8 cellular contexts compared by ENCODE assay signal in the genomic region with DNA sequence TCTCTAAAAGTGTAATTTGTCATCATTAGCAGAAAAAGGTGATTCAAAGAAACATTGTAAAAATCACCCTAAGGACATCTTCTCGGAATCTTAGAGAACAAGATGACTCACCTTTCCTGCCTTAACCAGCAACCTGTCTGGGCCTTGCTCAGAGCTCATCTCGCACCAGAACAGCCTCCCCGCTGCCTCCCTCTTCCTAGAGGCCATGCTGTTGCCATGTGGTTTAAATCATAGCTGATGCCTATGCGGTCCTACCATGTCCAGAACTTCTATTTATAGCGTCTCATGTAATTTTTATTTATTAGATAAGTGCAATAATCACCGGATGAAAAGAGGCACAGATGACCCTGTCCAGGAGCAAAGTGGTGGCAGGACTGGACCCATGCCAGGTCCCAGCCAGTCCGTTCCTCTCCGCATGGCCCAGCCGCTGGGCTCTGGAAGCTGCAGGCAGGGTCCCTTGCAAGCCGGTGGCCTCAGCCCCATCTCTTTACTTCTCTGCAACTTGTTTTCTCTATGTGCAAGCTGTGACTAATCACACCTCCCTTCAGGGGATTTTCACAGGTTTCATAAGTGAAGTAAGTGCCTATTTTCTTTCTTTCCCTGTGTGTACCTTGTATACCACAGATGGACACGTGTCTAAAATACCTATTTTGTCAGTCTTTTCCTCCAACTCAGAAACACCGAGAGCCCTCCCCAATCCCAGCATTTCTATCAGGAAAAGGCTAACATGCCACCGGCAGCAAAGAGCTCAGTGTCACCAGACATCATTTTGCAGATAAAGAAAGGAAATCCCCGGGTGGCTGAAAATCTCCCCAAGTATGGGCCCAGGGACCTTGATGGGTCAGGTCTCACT. TPM values are rescaled to one million over a fixed set of nuclear protein-coding genes. Genes with fewer than 3 reads are reported as not detected.
DNase-seq lines count a peak whose midpoint lies in the region; ATAC-seq and TF ChIP-seq lines count a peak whose summit lies in the region.

No MANE protein-coding gene starts in this region.

- peaks cover 3% of the 10 kb centered on the region for H3K9me3 Mint-ChIP-seq in activated CD4-positive, alpha-beta T cell treated with anti-CD3 and anti-CD28 coated beads, Interleukin-2, amount 10 ng/mL, durations not matched to agents 7 days and 5 days

- peaks cover 75% of the 10 kb centered on the region for H3K4me1 Mint-ChIP-seq in activated CD4-positive, alpha-beta T cell treated with anti-CD3 and anti-CD28 coated beads, Interleukin-2, amount 10 ng/mL, durations not matched to agents 7 days and 5 days

- peaks cover 0 to 13% (median 0%) of the 10 kb centered on the region in 45 donors for H3K27me3 ChIP-seq in dorsolateral prefrontal cortex

- intact Hi-C loops in dorsolateral prefrontal cortex (cut with DNase I): no loop called here

- no peaks in the 10 kb centered on the region for H3K27me3 Mint-ChIP-seq in activated CD4-positive, alpha-beta T cell treated with anti-CD3 and anti-CD28 coated beads, Interleukin-2, amount 10 ng/mL, durations not matched to agents 7 days and 5 days

- no peak for TF ChIP-seq CTCF in dorsolateral prefrontal cortex (IDR thresholded peaks at IDR 0.05 in 54 of 56, conservative IDR thresholded peaks at IDR 0.05 in 2 of 56; ENCODE audit: low read depth in 1 of 56, partially characterized antibody in 56 of 56)

- H3K36me3 Mint-ChIP-seq in activated CD4-positive, alpha-beta T cell treated with anti-CD3 and anti-CD28 coated beads, Interleukin-2, amount 10 ng/mL, durations not matched to agents 7 days and 5 days (ENCODE audit: low read depth): peaks cover 6% of the 10 kb centered on the region

- ATAC-seq in GM19025 (IDR thresholded peaks at IDR 0.05; ENCODE audit: low read depth, unreplicated experiment) (peak; percentile 90), HG03045 (IDR thresholded peaks at IDR 0.05; ENCODE audit: unreplicated experiment) (peak; percentile 87)

- H3K4me3 Mint-ChIP-seq in activated CD4-positive, alpha-beta T cell treated with anti-CD3 and anti-CD28 coated beads, Interleukin-2, amount 10 ng/mL, durations not matched to agents 7 days and 5 days: peak overlapping the region; percentile 12

- H3K4me3 ChIP-seq in dorsolateral prefrontal cortex: no peak overlapping the region

- CTCF ChIA-PET in activated CD4-positive, alpha-beta T cell treated with anti-CD3 and anti-CD28 coated beads, Interleukin-2, amount 10 ng/mL, durations not matched to agents 7 days and 5 days (lab: Charles Lee): interaction anchor here (0.6 to 1.7 kb wide), 8 partner anchors 11 to 223 kb away, joined by 3 to 5 read pairs (median 3); no protein-coding TSS in a partner anchor

- peak; percentile 61 for DNase-seq in activated CD4-positive, alpha-beta T cell treated with anti-CD3 and anti-CD28 coated beads, Interleukin-2, amount 10 ng/mL, durations not matched to agents 7 days and 5 days
- DNase-seq in glomerular visceral epithelial cell (ENCODE audit: extremely low spot score): peak; percentile 50
- DNase-seq in dorsolateral prefrontal cortex: no peak
- DNase-seq in NCI-H1436 (lab: John Stamatoyannopoulos, UW): no peak
- DNase-seq in KG1 (lab: John Stamatoyannopoulos, UW): no peak
- no peak for DNase-seq in midbrain (lab: John Stamatoyannopoulos, UW)

- H3K27ac Mint-ChIP-seq in activated CD4-positive, alpha-beta T cell treated with anti-CD3 and anti-CD28 coated beads, Interleukin-2, amount 10 ng/mL, durations not matched to agents 7 days and 5 days: peak overlapping the region; percentile 92

- H3K27ac ChIP-seq in dorsolateral prefrontal cortex: no peak overlapping the region

- POLR2A ChIA-PET in activated CD4-positive, alpha-beta T cell treated with anti-CD3 and anti-CD28 coated beads, Interleukin-2, amount 10 ng/mL, durations not matched to agents 7 days and 5 days (lab: Charles Lee): interaction anchor here (0.7 to 2.1 kb wide), 3 partner anchors 27 to 91 kb away, joined by 3 to 10 read pairs (median 6); partner anchors contain the start of gene KLF6

RNA-seq across cellular contexts. Expression of gene KLF6, which starts 27.1 kb away (rescaled TPM):
- 100 to 1,000 TPM; 155 to 167 TPM for total RNA-seq in activated CD4-positive, alpha-beta T cell treated with anti-CD3 and anti-CD28 coated beads, Interleukin-2, amount 10 ng/mL, durations not matched to agents 7 days and 5 days
- 100 to 1,000 TPM in 1 of 120 experiments, 10 to 100 TPM in 119; 22.3 to 102 (median 41.8) TPM for total RNA-seq in dorsolateral prefrontal cortex

Comparison
In these comparisons a context has a peak if more than half of its experiments do, and no peak if none do; other contexts are left out.
1. DNase-seq: peak in activated CD4-positive, alpha-beta T cell treated with anti-CD3 and anti-CD28 coated beads, Interleukin-2, amount 10 ng/mL, durations not matched to agents 7 days and 5 days (single experiment) and glomerular visceral epithelial cell (single experiment); none in dorsolateral prefrontal cortex (0 of 10), NCI-H1436 (single experiment), KG1 (single experiment) and midbrain (single experiment).